1 cellular context compared by ENCODE assay signal in genomic region chr1:186082235-186082937, GRCh38.
TF ChIP-seq lines count a peak whose summit lies in the region.

No MANE protein-coding gene starts in this region.

TF ChIP-seq in K562, 482 proteins besides CTCF, POLR2A, EP300 and RAD21 (continued from another document and continues in another):
- TF ChIP-seq EWSR1 (IDR thresholded peaks at IDR 0.05; ENCODE audit: borderline replicate concordance, low read depth, partially characterized antibody) (no peak), HCFC1 (IDR thresholded peaks at IDR 0.05; ENCODE audit: low read depth, low read length) (no peak), RBFOX2 (IDR thresholded peaks at IDR 0.05; ENCODE audit: low read depth, low read length) (no peak), NR1H2 (CRISPR knock-in tag; IDR thresholded peaks at IDR 0.05) (no peak), ZNF354B (CRISPR knock-in tag; IDR thresholded peaks at IDR 0.05) (no peak), RREB1 (CRISPR knock-in tag; IDR thresholded peaks at IDR 0.05) (no peak), ZNF124 (CRISPR knock-in tag; IDR thresholded peaks at IDR 0.05) (no peak), CEBPG (CRISPR knock-in tag; IDR thresholded peaks at IDR 0.05) (peak; percentile 45; the same call in 1 of the 2 replicates), CEBPG (tag; conservative IDR thresholded peaks at IDR 0.05 in 1 of 2, IDR thresholded peaks at IDR 0.05 in 1 of 2) (no peak), JUND (IDR thresholded peaks at IDR 0.05; ENCODE audit: borderline replicate concordance, low read depth, low read length) (peak; percentile 81), JUND (tag; IDR thresholded peaks at IDR 0.05; ENCODE audit: borderline replicate concordance, low read depth, low read length) (peak; percentile 83; the same call in 2 of the 3 replicates), JUN (IDR thresholded peaks at IDR 0.05; ENCODE audit: borderline replicate concordance, low read depth, low read length) (peak; percentile 80; the same call in 1 of the 2 replicates), JUN (CRISPR knock-in tag; IDR thresholded peaks at IDR 0.05; ENCODE audit: borderline replicate concordance) (no peak), CREB3L1 (IDR thresholded peaks at IDR 0.05; ENCODE audit: borderline replicate concordance, low read depth) (no peak), ZNF707 (CRISPR knock-in tag; conservative IDR thresholded peaks at IDR 0.05) (no peak), C11orf30 (IDR thresholded peaks at IDR 0.05; ENCODE audit: low read depth) (no peak), CTCFL (IDR thresholded peaks at IDR 0.05; ENCODE audit: borderline replicate concordance, insufficient read depth, low read depth, low read length, poor library complexity, severe bottlenecking) (no peak), ELF4 (CRISPR knock-in tag; IDR thresholded peaks at IDR 0.05) (peak; percentile 97), GTF2F1 (IDR thresholded peaks at IDR 0.05; ENCODE audit: low read depth, low read length) (no peak), RFX7 (CRISPR knock-in tag; IDR thresholded peaks at IDR 0.05) (no peak), ZNF609 (CRISPR knock-in tag; IDR thresholded peaks at IDR 0.05; ENCODE audit: borderline replicate concordance) (no peak), RAD51 (IDR thresholded peaks at IDR 0.05; ENCODE audit: borderline replicate concordance, low read depth) (peak; percentile 80), ZNF586 (CRISPR knock-in tag; conservative IDR thresholded peaks at IDR 0.05) (no peak), NFYB (IDR thresholded peaks at IDR 0.05; ENCODE audit: extremely low read depth, insufficient read length) (no peak), ZNF551 (CRISPR knock-in tag; IDR thresholded peaks at IDR 0.05) (no peak), HBP1 (CRISPR knock-in tag; IDR thresholded peaks at IDR 0.05) (peak; percentile 77; the same call in 1 of the 2 replicates), ARID1B (IDR thresholded peaks at IDR 0.05) (peak; percentile 87), PCBP1 (IDR thresholded peaks at IDR 0.05; ENCODE audit: low read depth, low read length, poor library complexity, severe bottlenecking) (no peak)
- TF ChIP-seq, protein P1, sequence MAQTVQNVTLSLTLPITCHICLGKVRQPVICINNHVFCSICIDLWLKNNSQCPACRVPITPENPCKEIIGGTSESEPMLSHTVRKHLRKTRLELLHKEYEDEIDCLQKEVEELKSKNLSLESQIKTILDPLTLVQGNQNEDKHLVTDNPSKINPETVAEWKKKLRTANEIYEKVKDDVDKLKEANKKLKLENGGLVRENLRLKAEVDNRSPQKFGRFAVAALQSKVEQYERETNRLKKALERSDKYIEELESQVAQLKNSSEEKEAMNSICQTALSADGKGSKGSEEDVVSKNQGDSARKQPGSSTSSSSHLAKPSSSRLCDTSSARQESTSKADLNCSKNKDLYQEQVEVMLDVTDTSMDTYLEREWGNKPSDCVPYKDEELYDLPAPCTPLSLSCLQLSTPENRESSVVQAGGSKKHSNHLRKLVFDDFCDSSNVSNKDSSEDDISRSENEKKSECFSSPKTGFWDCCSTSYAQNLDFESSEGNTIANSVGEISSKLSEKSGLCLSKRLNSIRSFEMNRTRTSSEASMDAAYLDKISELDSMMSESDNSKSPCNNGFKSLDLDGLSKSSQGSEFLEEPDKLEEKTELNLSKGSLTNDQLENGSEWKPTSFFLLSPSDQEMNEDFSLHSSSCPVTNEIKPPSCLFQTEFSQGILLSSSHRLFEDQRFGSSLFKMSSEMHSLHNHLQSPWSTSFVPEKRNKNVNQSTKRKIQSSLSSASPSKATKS (CRISPR knock-in tag; IDR thresholded peaks at IDR 0.05), result no peak
- TF ChIP-seq, protein P2, sequence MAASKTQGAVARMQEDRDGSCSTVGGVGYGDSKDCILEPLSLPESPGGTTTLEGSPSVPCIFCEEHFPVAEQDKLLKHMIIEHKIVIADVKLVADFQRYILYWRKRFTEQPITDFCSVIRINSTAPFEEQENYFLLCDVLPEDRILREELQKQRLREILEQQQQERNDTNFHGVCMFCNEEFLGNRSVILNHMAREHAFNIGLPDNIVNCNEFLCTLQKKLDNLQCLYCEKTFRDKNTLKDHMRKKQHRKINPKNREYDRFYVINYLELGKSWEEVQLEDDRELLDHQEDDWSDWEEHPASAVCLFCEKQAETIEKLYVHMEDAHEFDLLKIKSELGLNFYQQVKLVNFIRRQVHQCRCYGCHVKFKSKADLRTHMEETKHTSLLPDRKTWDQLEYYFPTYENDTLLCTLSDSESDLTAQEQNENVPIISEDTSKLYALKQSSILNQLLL (CRISPR knock-in tag; IDR thresholded peaks at IDR 0.05; ENCODE audit: borderline replicate concordance), result no peak
- TF ChIP-seq, protein P3, sequence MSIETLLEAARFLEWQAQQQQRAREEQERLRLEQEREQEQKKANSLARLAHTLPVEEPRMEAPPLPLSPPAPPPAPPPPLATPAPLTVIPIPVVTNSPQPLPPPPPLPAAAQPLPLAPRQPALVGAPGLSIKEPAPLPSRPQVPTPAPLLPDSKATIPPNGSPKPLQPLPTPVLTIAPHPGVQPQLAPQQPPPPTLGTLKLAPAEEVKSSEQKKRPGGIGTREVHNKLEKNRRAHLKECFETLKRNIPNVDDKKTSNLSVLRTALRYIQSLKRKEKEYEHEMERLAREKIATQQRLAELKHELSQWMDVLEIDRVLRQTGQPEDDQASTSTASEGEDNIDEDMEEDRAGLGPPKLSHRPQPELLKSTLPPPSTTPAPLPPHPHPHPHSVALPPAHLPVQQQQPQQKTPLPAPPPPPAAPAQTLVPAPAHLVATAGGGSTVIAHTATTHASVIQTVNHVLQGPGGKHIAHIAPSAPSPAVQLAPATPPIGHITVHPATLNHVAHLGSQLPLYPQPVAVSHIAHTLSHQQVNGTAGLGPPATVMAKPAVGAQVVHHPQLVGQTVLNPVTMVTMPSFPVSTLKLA (conservative IDR thresholded peaks at IDR 0.05), result peak; percentile 86 to 94
- TF ChIP-seq, protein P4, sequence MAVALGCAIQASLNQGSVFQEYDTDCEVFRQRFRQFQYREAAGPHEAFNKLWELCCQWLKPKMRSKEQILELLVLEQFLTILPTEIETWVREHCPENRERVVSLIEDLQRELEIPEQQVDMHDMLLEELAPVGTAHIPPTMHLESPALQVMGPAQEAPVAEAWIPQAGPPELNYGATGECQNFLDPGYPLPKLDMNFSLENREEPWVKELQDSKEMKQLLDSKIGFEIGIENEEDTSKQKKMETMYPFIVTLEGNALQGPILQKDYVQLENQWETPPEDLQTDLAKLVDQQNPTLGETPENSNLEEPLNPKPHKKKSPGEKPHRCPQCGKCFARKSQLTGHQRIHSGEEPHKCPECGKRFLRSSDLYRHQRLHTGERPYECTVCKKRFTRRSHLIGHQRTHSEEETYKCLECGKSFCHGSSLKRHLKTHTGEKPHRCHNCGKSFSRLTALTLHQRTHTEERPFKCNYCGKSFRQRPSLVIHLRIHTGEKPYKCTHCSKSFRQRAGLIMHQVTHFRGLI (CRISPR knock-in tag; IDR thresholded peaks at IDR 0.05), result no peak
